ENCODE assay signal across 1 cellular context in the genomic region with DNA sequence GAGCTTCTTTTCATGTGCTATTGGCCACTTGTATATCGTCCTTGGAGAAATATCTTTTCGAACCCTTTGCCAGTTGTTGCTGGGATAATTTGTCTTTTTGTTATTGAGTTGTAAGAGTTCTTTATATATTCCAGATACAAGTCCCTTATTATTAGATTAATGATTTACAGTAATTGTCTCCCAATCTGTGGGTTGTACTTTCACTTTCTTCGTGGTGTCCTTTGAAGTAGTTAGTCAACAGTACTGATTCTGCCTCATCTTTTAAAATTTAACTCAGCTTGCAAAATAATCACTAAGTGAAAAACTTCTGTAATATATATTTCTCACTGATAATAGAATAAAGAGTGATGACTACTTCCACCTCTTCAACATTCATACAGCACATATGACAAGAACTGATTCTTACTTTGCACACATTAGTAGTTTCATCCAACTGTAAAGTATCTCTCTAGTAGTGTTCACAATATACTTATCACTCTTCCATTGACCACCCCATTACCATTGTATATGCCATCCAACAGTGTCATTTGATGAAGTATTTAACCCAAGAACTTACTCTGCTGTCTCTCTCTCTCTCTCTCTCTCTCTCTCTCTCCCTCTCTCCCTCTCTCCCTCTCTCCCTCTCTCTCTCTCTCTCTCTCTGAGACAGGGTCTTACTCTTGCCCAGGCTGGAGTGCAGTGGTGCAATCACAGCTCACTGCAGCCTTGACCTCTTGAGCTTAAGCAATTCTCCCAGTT.
A peak's percentile ranks its signal among the peaks of the same experiment; 100 is the strongest.
TF ChIP-seq lines count a peak whose summit lies in the region.

No MANE protein-coding gene starts in this region.

TF ChIP-seq in HepG2, 621 proteins besides CTCF, POLR2A, EP300 and RAD21 (continued from another document and continues in another):
- TF ChIP-seq, protein P1, sequence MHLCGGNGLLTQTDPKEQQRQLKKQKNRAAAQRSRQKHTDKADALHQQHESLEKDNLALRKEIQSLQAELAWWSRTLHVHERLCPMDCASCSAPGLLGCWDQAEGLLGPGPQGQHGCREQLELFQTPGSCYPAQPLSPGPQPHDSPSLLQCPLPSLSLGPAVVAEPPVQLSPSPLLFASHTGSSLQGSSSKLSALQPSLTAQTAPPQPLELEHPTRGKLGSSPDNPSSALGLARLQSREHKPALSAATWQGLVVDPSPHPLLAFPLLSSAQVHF (CRISPR knock-in tag; IDR thresholded peaks at IDR 0.05): no peak
- no peak for TF ChIP-seq ELF1 (CRISPR knock-in tag; IDR thresholded peaks at IDR 0.05)
- TF ChIP-seq, protein P2, sequence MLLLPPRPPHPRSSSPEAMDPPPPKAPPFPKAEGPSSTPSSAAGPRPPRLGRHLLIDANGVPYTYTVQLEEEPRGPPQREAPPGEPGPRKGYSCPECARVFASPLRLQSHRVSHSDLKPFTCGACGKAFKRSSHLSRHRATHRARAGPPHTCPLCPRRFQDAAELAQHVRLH (CRISPR knock-in tag; IDR thresholded peaks at IDR 0.05; ENCODE audit: borderline replicate concordance, low read depth): no peak
- TF ChIP-seq SOX13 (IDR thresholded peaks at IDR 0.05): no peak
- peak in 1 of 2 experiments; percentile 57; a peak in 1 of 4 replicates for TF ChIP-seq SOX13 (CRISPR knock-in tag; conservative IDR thresholded peaks at IDR 0.05 in 1 of 2, IDR thresholded peaks at IDR 0.05 in 1 of 2)
- 0 out of 2 replicates have a peak, but pooled peaks have one; percentile 44 for TF ChIP-seq TRIM24 (CRISPR knock-in tag; IDR thresholded peaks at IDR 0.05)
- TF ChIP-seq, protein P3, sequence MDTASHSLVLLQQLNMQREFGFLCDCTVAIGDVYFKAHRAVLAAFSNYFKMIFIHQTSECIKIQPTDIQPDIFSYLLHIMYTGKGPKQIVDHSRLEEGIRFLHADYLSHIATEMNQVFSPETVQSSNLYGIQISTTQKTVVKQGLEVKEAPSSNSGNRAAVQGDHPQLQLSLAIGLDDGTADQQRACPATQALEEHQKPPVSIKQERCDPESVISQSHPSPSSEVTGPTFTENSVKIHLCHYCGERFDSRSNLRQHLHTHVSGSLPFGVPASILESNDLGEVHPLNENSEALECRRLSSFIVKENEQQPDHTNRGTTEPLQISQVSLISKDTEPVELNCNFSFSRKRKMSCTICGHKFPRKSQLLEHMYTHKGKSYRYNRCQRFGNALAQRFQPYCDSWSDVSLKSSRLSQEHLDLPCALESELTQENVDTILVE (CRISPR knock-in tag; IDR thresholded peaks at IDR 0.05): no peak
- no peak for TF ChIP-seq ZNF75D (CRISPR knock-in tag; IDR thresholded peaks at IDR 0.05; ENCODE audit: borderline replicate concordance)
- TF ChIP-seq, protein P4, sequence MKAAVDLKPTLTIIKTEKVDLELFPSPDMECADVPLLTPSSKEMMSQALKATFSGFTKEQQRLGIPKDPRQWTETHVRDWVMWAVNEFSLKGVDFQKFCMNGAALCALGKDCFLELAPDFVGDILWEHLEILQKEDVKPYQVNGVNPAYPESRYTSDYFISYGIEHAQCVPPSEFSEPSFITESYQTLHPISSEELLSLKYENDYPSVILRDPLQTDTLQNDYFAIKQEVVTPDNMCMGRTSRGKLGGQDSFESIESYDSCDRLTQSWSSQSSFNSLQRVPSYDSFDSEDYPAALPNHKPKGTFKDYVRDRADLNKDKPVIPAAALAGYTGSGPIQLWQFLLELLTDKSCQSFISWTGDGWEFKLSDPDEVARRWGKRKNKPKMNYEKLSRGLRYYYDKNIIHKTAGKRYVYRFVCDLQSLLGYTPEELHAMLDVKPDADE (CRISPR knock-in tag; IDR thresholded peaks at IDR 0.05): no peak
- TF ChIP-seq IKZF1 (IDR thresholded peaks at IDR 0.05): no peak
- no peak for TF ChIP-seq ZNF83 (CRISPR knock-in tag; IDR thresholded peaks at IDR 0.05; ENCODE audit: borderline replicate concordance)
- TF ChIP-seq, protein P5, sequence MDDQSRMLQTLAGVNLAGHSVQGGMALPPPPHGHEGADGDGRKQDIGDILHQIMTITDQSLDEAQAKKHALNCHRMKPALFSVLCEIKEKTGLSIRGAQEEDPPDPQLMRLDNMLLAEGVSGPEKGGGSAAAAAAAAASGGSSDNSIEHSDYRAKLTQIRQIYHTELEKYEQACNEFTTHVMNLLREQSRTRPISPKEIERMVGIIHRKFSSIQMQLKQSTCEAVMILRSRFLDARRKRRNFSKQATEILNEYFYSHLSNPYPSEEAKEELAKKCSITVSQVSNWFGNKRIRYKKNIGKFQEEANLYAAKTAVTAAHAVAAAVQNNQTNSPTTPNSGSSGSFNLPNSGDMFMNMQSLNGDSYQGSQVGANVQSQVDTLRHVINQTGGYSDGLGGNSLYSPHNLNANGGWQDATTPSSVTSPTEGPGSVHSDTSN (CRISPR knock-in tag; IDR thresholded peaks at IDR 0.05; ENCODE audit: borderline replicate concordance): no peak
- TF ChIP-seq NFIC (IDR thresholded peaks at IDR 0.05; ENCODE audit: low read length): no peak
- TF ChIP-seq PLRG1 (conservative IDR thresholded peaks at IDR 0.05): no peak
- TF ChIP-seq SUZ12 (IDR thresholded peaks at IDR 0.05; ENCODE audit: low read depth, low read length): no peak
- TF ChIP-seq, protein P6, sequence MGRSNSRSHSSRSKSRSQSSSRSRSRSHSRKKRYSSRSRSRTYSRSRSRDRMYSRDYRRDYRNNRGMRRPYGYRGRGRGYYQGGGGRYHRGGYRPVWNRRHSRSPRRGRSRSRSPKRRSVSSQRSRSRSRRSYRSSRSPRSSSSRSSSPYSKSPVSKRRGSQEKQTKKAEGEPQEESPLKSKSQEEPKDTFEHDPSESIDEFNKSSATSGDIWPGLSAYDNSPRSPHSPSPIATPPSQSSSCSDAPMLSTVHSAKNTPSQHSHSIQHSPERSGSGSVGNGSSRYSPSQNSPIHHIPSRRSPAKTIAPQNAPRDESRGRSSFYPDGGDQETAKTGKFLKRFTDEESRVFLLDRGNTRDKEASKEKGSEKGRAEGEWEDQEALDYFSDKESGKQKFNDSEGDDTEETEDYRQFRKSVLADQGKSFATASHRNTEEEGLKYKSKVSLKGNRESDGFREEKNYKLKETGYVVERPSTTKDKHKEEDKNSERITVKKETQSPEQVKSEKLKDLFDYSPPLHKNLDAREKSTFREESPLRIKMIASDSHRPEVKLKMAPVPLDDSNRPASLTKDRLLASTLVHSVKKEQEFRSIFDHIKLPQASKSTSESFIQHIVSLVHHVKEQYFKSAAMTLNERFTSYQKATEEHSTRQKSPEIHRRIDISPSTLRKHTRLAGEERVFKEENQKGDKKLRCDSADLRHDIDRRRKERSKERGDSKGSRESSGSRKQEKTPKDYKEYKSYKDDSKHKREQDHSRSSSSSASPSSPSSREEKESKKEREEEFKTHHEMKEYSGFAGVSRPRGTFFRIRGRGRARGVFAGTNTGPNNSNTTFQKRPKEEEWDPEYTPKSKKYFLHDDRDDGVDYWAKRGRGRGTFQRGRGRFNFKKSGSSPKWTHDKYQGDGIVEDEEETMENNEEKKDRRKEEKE (IDR thresholded peaks at IDR 0.05): no peak
- TF ChIP-seq SRSF1 (optimal IDR thresholded peaks at IDR 0.05; ENCODE audit: low read depth, low read length): no peak
- TF ChIP-seq, protein P7, sequence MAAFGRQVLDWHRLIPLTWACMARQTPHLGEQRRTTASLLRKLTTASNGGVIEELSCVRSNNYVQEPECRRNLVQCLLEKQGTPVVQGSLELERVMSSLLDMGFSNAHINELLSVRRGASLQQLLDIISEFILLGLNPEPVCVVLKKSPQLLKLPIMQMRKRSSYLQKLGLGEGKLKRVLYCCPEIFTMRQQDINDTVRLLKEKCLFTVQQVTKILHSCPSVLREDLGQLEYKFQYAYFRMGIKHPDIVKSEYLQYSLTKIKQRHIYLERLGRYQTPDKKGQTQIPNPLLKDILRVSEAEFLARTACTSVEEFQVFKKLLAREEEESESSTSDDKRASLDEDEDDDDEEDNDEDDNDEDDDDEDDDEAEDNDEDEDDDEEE (CRISPR knock-in tag; IDR thresholded peaks at IDR 0.05): no peak
- no peak for TF ChIP-seq SP2 (CRISPR knock-in tag; IDR thresholded peaks at IDR 0.05)
- TF ChIP-seq PRMT3 (CRISPR knock-in tag; IDR thresholded peaks at IDR 0.05; ENCODE audit: borderline replicate concordance, low read depth): no peak
- TF ChIP-seq ZNF124 (CRISPR knock-in tag; IDR thresholded peaks at IDR 0.05): no peak
- peak; percentile 12 for TF ChIP-seq SKI (IDR thresholded peaks at IDR 0.05; ENCODE audit: partially characterized antibody)
- peak; percentile 80; the same call in 1 of the 2 replicates for TF ChIP-seq TCF7L2 (IDR thresholded peaks at IDR 0.05; ENCODE audit: low read depth, low read length)
- no peak for TF ChIP-seq GPN1 (CRISPR knock-in tag; IDR thresholded peaks at IDR 0.05; ENCODE audit: borderline replicate concordance)
- TF ChIP-seq PTBP1 (IDR thresholded peaks at IDR 0.05; ENCODE audit: low read depth, low read length, poor library complexity, severe bottlenecking): no peak
- no peak for TF ChIP-seq PAX8 (CRISPR knock-in tag; IDR thresholded peaks at IDR 0.05; ENCODE audit: borderline replicate concordance)
- TF ChIP-seq, protein P8, sequence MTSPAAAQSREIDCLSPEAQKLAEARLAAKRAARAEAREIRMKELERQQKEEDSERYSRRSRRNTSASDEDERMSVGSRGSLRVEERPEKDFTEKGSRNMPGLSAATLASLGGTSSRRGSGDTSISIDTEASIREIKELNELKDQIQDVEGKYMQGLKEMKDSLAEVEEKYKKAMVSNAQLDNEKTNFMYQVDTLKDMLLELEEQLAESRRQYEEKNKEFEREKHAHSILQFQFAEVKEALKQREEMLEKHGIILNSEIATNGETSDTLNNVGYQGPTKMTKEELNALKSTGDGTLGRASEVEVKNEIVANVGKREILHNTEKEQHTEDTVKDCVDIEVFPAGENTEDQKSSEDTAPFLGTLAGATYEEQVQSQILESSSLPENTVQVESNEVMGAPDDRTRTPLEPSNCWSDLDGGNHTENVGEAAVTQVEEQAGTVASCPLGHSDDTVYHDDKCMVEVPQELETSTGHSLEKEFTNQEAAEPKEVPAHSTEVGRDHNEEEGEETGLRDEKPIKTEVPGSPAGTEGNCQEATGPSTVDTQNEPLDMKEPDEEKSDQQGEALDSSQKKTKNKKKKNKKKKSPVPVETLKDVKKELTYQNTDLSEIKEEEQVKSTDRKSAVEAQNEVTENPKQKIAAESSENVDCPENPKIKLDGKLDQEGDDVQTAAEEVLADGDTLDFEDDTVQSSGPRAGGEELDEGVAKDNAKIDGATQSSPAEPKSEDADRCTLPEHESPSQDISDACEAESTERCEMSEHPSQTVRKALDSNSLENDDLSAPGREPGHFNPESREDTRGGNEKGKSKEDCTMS (CRISPR knock-in tag; conservative IDR thresholded peaks at IDR 0.05): no peak
- TF ChIP-seq ZNF33B (CRISPR knock-in tag; IDR thresholded peaks at IDR 0.05): no peak
- TF ChIP-seq ZNF703 (CRISPR knock-in tag; IDR thresholded peaks at IDR 0.05; ENCODE audit: borderline replicate concordance): no peak
- TF ChIP-seq, protein P9, sequence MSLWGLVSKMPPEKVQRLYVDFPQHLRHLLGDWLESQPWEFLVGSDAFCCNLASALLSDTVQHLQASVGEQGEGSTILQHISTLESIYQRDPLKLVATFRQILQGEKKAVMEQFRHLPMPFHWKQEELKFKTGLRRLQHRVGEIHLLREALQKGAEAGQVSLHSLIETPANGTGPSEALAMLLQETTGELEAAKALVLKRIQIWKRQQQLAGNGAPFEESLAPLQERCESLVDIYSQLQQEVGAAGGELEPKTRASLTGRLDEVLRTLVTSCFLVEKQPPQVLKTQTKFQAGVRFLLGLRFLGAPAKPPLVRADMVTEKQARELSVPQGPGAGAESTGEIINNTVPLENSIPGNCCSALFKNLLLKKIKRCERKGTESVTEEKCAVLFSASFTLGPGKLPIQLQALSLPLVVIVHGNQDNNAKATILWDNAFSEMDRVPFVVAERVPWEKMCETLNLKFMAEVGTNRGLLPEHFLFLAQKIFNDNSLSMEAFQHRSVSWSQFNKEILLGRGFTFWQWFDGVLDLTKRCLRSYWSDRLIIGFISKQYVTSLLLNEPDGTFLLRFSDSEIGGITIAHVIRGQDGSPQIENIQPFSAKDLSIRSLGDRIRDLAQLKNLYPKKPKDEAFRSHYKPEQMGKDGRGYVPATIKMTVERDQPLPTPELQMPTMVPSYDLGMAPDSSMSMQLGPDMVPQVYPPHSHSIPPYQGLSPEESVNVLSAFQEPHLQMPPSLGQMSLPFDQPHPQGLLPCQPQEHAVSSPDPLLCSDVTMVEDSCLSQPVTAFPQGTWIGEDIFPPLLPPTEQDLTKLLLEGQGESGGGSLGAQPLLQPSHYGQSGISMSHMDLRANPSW (CRISPR knock-in tag; IDR thresholded peaks at IDR 0.05; ENCODE audit: borderline replicate concordance): no peak
- TF ChIP-seq TBX3 (IDR thresholded peaks at IDR 0.05; ENCODE audit: borderline replicate concordance): no peak
- TF ChIP-seq, protein P10, sequence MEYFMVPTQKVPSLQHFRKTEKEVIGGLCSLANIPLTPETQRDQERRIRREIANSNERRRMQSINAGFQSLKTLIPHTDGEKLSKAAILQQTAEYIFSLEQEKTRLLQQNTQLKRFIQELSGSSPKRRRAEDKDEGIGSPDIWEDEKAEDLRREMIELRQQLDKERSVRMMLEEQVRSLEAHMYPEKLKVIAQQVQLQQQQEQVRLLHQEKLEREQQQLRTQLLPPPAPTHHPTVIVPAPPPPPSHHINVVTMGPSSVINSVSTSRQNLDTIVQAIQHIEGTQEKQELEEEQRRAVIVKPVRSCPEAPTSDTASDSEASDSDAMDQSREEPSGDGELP (IDR thresholded peaks at IDR 0.05; ENCODE audit: borderline replicate concordance, low read depth): no peak
- TF ChIP-seq SP1 (IDR thresholded peaks at IDR 0.05): no peak
- TF ChIP-seq SP1 (CRISPR knock-in tag; IDR thresholded peaks at IDR 0.05): no peak
- no peak for TF ChIP-seq ZNF816 (CRISPR knock-in tag; IDR thresholded peaks at IDR 0.05; ENCODE audit: borderline replicate concordance)
- no peak for TF ChIP-seq RBM22 (optimal IDR thresholded peaks at IDR 0.05; ENCODE audit: low read length)
- TF ChIP-seq ZBTB21 (CRISPR knock-in tag; IDR thresholded peaks at IDR 0.05): no peak
- TF ChIP-seq, protein P11, sequence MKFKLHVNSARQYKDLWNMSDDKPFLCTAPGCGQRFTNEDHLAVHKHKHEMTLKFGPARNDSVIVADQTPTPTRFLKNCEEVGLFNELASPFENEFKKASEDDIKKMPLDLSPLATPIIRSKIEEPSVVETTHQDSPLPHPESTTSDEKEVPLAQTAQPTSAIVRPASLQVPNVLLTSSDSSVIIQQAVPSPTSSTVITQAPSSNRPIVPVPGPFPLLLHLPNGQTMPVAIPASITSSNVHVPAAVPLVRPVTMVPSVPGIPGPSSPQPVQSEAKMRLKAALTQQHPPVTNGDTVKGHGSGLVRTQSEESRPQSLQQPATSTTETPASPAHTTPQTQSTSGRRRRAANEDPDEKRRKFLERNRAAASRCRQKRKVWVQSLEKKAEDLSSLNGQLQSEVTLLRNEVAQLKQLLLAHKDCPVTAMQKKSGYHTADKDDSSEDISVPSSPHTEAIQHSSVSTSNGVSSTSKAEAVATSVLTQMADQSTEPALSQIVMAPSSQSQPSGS (CRISPR knock-in tag; IDR thresholded peaks at IDR 0.05): 0 out of 2 replicates have a peak, but pooled peaks have one; percentile 24
- 0 out of 2 replicates have a peak, but pooled peaks have one; percentile 36 for TF ChIP-seq SAP130 (CRISPR knock-in tag; IDR thresholded peaks at IDR 0.05; ENCODE audit: low read depth)
- peak; percentile 77; the same call in 1 of the 2 replicates for TF ChIP-seq ZNF543 (CRISPR knock-in tag; IDR thresholded peaks at IDR 0.05)
- TF ChIP-seq, protein P12, sequence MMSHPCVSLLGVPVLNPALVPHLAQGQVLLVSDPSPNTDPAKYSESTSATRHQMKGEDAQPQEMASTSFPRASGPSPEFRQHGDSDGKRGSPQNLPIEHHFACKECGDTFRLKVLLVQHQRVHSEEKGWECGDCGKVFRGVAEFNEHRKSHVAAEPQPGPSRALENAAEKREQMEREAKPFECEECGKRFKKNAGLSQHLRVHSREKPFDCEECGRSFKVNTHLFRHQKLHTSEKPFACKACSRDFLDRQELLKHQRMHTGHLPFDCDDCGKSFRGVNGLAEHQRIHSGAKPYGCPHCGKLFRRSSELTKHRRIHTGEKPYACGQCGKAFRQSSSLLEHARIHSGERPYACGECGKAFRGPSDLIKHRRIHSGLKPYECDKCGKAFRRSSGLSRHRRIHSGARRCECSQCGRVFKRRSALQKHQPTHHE (CRISPR knock-in tag; IDR thresholded peaks at IDR 0.05; ENCODE audit: borderline replicate concordance): peak; percentile 36; the same call in 1 of the 2 replicates
